19 cellular contexts compared by ENCODE assay signal in genomic region chr1:152166966-152167365, GRCh38. TPM values are rescaled to one million over a fixed set of nuclear protein-coding genes. Genes with fewer than 3 reads are reported as not detected.
DNase-seq lines count a peak whose midpoint lies in the region; ATAC-seq, FAIRE-seq and TF ChIP-seq lines count a peak whose summit lies in the region.
"Had no signal": no experiment of that assay in that cellular context is flagged by ENCODE, and none has a peak within 500 bp of the region (broad histone marks: within the 10 kb centered on the region; RNA-seq: fewer than 3 reads in every experiment).

No MANE protein-coding gene starts in this region.

- H3K4me1 ChIP-seq in RWPE2 (ENCODE audit: insufficient read depth, poor library complexity, severe bottlenecking) (peaks cover 45% of the 10 kb centered on the region), esophagus squamous epithelium (peaks cover 55 to 97% (median 72%) of the 10 kb centered on the region in 3 donors)

- H3K27ac Mint-ChIP-seq in type B pancreatic cell, result peak overlapping the region; percentile 85

- H3K4me3 ChIP-seq in RWPE2 (ENCODE audit: severe bottlenecking) (no peak overlapping the region), esophagus squamous epithelium (no peak overlapping the region)
- H3K4me3 ChIP-seq: GM12878, GM23248 had no signal

- H3K9me3 ChIP-seq in RWPE2 (ENCODE audit: severe bottlenecking) (no peaks in the 10 kb centered on the region), esophagus squamous epithelium (no peaks in the 10 kb centered on the region)

- H3K36me3 Mint-ChIP-seq in type B pancreatic cell, result no peaks in the 10 kb centered on the region

- TF ChIP-seq POLR2A in GM12892 (IDR thresholded peaks at IDR 0.05; ENCODE audit: low read depth, low read length), result no peak
- no peak for TF ChIP-seq POLR2A in esophagus squamous epithelium (IDR thresholded peaks at IDR 0.05)

- no peaks in the 10 kb centered on the region for H3K4me1 Mint-ChIP-seq in type B pancreatic cell (ENCODE audit: unreplicated experiment)

- H3K27me3 ChIP-seq in RWPE2 (ENCODE audit: insufficient read depth, poor library complexity, severe bottlenecking) (no peaks in the 10 kb centered on the region), esophagus squamous epithelium (no peaks in the 10 kb centered on the region)

- ATAC-seq in RWPE2 (ENCODE audit: low read depth), result no peak
- no peak for ATAC-seq in GM18519 (IDR thresholded peaks at IDR 0.05; ENCODE audit: low FRiP score, unreplicated experiment)
- ATAC-seq: GM12878, PC-3 had no signal

- no peaks in the 10 kb centered on the region for H3K27me3 Mint-ChIP-seq in type B pancreatic cell

- WGBS in esophagus squamous epithelium, 2 donors, result 0 to 50% methylated on average over 1 of the region's 1 CpG

- DNase-seq in GM12892 (ENCODE audit: insufficient read length), result no peak
- no peak for DNase-seq in RWPE2 (ENCODE audit: low spot score)
- no peak for DNase-seq in esophagus squamous epithelium (lab: John Stamatoyannopoulos, UW)
- no peak for DNase-seq in type B pancreatic cell (ENCODE audit: extremely low spot score, unreplicated experiment)
- no peak for DNase-seq in NOMO-1 treated with dmso at 0.1 percent for 144 hours (lab: John Stamatoyannopoulos, UW; ENCODE audit: unreplicated experiment)
- no peak for DNase-seq in dermis blood vessel endothelial cell
- DNase-seq: GDM1, GM23248, HCEC 1CT, NCI-H1436, NCI-H2029, NCI-H2171 treated with DMSO at 0.1 percent for 48 hours, NCI-H774, PC-3 had no signal

- H3K9me3 Mint-ChIP-seq in type B pancreatic cell, result no peaks in the 10 kb centered on the region

- peak overlapping the region; percentile 53 for H3K27ac ChIP-seq in RWPE2 (ENCODE audit: poor library complexity, severe bottlenecking)
- peak overlapping the region; percentile 72 to 86 (median 82) for H3K27ac ChIP-seq in esophagus squamous epithelium
- H3K27ac ChIP-seq: GM23248 had no signal

- TF ChIP-seq CTCF in RWPE2 (IDR thresholded peaks at IDR 0.05; ENCODE audit: poor library complexity, severe bottlenecking) (no peak), esophagus squamous epithelium (IDR thresholded peaks at IDR 0.05) (no peak), type B pancreatic cell (conservative IDR thresholded peaks at IDR 0.05) (no peak)

- FAIRE-seq in GM12892 (lab: Jason Lieb, UNC), result peak; percentile 33
- FAIRE-seq: GM12878, GM18507 had no signal

- no peaks in the 10 kb centered on the region for H3K36me3 ChIP-seq in RWPE2 (ENCODE audit: low read depth)
- no peaks in the 10 kb centered on the region for H3K36me3 ChIP-seq in esophagus squamous epithelium

- intact Hi-C loops in esophagus squamous epithelium (cut with DNase I), result no loop called here

- no peak overlapping the region for H3K4me3 Mint-ChIP-seq in type B pancreatic cell

RNA-seq across cellular contexts. Expression of gene RPTN, which starts 7.9 kb away (rescaled TPM):
- polyA plus RNA-seq in GM12892 (2012; ENCODE audit: missing spikeins), result not detected
- total RNA-seq in esophagus squamous epithelium (under 1 TPM; 0.09 to 0.95 (median 0.14) TPM), type B pancreatic cell (ENCODE audit: low replicate concordance) (0.34 and 1.3 TPM in 2 replicates), dermis blood vessel endothelial cell (not detected in 2 replicates)
- total RNA-seq: GM12878, GM23248, NCI-H460, PC-3 had no signal
- polyA plus RNA-seq: BJ, GM12878 had no signal

RNA-seq across cellular contexts. Expression of gene TCHH, which starts 51.7 kb away (rescaled TPM):
- polyA plus RNA-seq in GM12892 (2012; ENCODE audit: missing spikeins), result 0.06 TPM
- under 1 TPM; 0.18 to 0.44 (median 0.19) TPM for total RNA-seq in esophagus squamous epithelium
- 0.07 and 7.0 TPM in 2 replicates for total RNA-seq in type B pancreatic cell (ENCODE audit: low replicate concordance)
- 0.05 and 0.17 TPM in 2 replicates for total RNA-seq in dermis blood vessel endothelial cell
- total RNA-seq: GM12878, PC-3 had no signal
- polyA plus RNA-seq: BJ, GM12878 had no signal

RNA-seq across cellular contexts. Expression of gene HRNR, which starts 57.0 kb away (rescaled TPM):
- polyA plus RNA-seq in GM12892 (2012; ENCODE audit: missing spikeins), result 0.02 TPM
- total RNA-seq in esophagus squamous epithelium, result under 1 TPM in 1 of 4 donors, not detected in 3; 0.18 TPM
- not detected in 2 replicates for total RNA-seq in type B pancreatic cell (ENCODE audit: low replicate concordance)
- total RNA-seq in dermis blood vessel endothelial cell, result under 0.01 TPM in 1 of 2 replicates, not detected in the other
- total RNA-seq: GM12878, GM23248, NCI-H460, PC-3 had no signal
- polyA plus RNA-seq: BJ, GM12878 had no signal
